23 cellular contexts compared by ENCODE assay signal in the genomic region with DNA sequence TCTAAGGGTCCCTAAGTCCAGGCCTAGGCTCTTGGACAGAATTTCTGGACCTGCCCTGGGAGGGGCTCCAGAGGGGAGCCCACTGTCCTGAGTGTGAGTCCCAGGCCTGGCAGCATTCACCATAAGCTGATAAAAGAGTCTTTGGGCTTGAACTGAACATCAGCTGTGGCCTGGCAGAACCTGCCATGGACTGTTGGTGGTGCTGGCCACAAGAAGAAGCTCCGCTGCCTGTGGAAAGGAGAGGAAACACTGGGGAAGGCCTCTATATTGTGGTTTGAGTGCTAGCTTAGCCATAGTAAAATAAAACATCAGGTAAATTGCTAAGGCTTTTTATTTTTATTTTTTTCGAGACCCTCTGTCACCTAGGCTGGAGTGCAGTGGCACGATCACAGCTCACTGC.
"Had no signal": no experiment of that assay in that cellular context is flagged by ENCODE, and none has a peak within 500 bp of the region (broad histone marks: within the 10 kb centered on the region; RNA-seq: fewer than 3 reads in every experiment).

No MANE protein-coding gene starts in this region.

- H3K27me3 ChIP-seq: brain microvascular endothelial cell, gastroesophageal sphincter, heart right ventricle had no signal

- H3K27ac Mint-ChIP-seq: activated CD8-positive, alpha-beta T cell treated with anti-CD3 and anti-CD28 coated beads for 36 hours; activated naive CD4-positive, alpha-beta T cell treated with anti-CD3 and anti-CD28 coated beads, Interleukin-2, amount 50 U/mL, for 72 hours; effector memory CD8-positive, alpha-beta T cell; naive thymus-derived CD4-positive, alpha-beta T cell; type B pancreatic cell had no signal

- H3K27me3 Mint-ChIP-seq: activated CD8-positive, alpha-beta T cell treated with anti-CD3 and anti-CD28 coated beads for 36 hours; effector memory CD8-positive, alpha-beta T cell; naive thymus-derived CD4-positive, alpha-beta T cell; type B pancreatic cell had no signal

- H3K36me3 Mint-ChIP-seq: type B pancreatic cell, WTC11 had no signal

- ATAC-seq: activated CD8-positive, alpha-beta T cell treated with anti-CD3 and anti-CD28 coated beads for 36 hours; activated naive CD4-positive, alpha-beta T cell treated with anti-CD3 and anti-CD28 coated beads, Interleukin-2, amount 50 U/mL, for 72 hours; effector memory CD8-positive, alpha-beta T cell; gastroesophageal sphincter; heart right ventricle; left cardiac atrium; mucosa of descending colon; naive thymus-derived CD4-positive, alpha-beta T cell; WTC11 had no signal

- FAIRE-seq: TTC549 had no signal

- DNase-seq: activated CD4-positive, alpha-beta T cell treated with anti-CD3 and anti-CD28 coated beads for 48 hours; activated CD8-positive, alpha-beta T cell treated with anti-CD3 and anti-CD28 coated beads for 36 hours; activated effector memory CD4-positive, alpha-beta T cell treated with anti-CD3 and anti-CD28 coated beads, Interleukin-2, amount 50 U/mL, for 16 hours; activated T-cell treated with anti-CD3 and anti-CD28 coated beads, Interleukin-2, amount 50 U/mL, for 48 hours; amniotic stem cell; effector memory CD8-positive, alpha-beta T cell; heart right ventricle; left cardiac atrium; mucosa of descending colon; naive thymus-derived CD4-positive, alpha-beta T cell; posterior cingulate gyrus; retina; stimulated activated CD4-positive, alpha-beta T cell treated with anti-CD3 and anti-CD28 coated beads, Interleukin-15, amount 100 ng/mL, for 24 hours; stimulated activated CD4-positive, alpha-beta T cell treated with anti-CD3 and anti-CD28 coated beads, Interleukin-4, amount 100 ng/mL, for 24 hours; stimulated activated naive CD4-positive, alpha-beta T cell treated with Interleukin-2 at 50 U/mL for 16 hours; substantia nigra; T-helper 2 cell had no signal

- H3K4me3 ChIP-seq: gastroesophageal sphincter, heart right ventricle, mucosa of descending colon had no signal

- H3K9me3 ChIP-seq: mucosa of descending colon had no signal

- H3K27ac ChIP-seq: gastroesophageal sphincter, heart right ventricle had no signal

- H3K36me3 ChIP-seq: brain microvascular endothelial cell, gastroesophageal sphincter, heart right ventricle had no signal

- H3K4me3 Mint-ChIP-seq: activated CD8-positive, alpha-beta T cell treated with anti-CD3 and anti-CD28 coated beads for 36 hours; effector memory CD8-positive, alpha-beta T cell; naive thymus-derived CD4-positive, alpha-beta T cell; type B pancreatic cell; WTC11 had no signal
